ENCODE assay signal across 21 cellular contexts in the genomic region with DNA sequence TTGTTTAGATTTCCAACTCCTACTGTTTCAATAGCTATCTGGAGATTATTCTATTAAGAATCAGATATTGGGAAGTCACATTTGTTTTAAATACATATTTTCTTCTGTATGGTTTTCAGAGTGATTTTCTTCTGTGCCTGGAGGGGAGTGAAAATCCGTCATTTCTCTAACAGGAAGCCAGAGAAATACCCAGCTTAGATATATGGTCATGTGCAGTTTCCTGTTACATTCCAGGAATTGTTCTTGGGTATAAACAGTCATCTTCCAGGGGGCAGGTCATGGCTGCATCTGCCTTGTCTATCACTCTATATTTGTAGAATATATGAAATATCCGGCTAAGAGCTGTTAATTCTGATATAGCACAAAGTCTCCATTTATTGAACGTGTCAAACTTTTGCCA.
DNase-seq lines count a peak whose midpoint lies in the region; ATAC-seq and TF ChIP-seq lines count a peak whose summit lies in the region.
"Had no signal": no experiment of that assay in that cellular context is flagged by ENCODE, and none has a peak within 500 bp of the region (broad histone marks: within the 10 kb centered on the region; RNA-seq: fewer than 3 reads in every experiment).

No MANE protein-coding gene starts in this region.

- peak overlapping the region; percentile 41 for H3K9ac ChIP-seq in DND-41 (ENCODE audit: low read depth, low read length)
- H3K9ac ChIP-seq: BLaER1 treated with 17β-estradiol and CSF1 and Interleukin-3, amounts not matched to agents 10 nM and 100 nM had no signal

- ATAC-seq in DND-41 (ENCODE audit: insufficient read depth, low read depth) (peak; percentile 95), natural killer cell (no peak), HG02970 (IDR thresholded peaks at IDR 0.05; ENCODE audit: low FRiP score, unreplicated experiment) (no peak)
- ATAC-seq: activated T-cell treated with anti-CD3 and anti-CD28 coated beads, Interleukin-2, amount 50 U/mL, for 72 hours; stimulated activated memory B cell treated with anti-CD40 and anti-IgM and Interleukin-4, amounts not matched to agents 10 μg/mL and 1 μg/mL and 100 μg/mL, for 72 hours had no signal

- H3K4me3 ChIP-seq in DND-41 (ENCODE audit: low read depth in 1 of 2, low read length in 2 of 2) = peak overlapping the region in 1 of 2 experiments; percentile 19; a peak in 1 of 4 replicates
- peak overlapping the region; percentile 28 for H3K4me3 ChIP-seq in SJCRH30
- H3K4me3 ChIP-seq in H7 (ENCODE audit: insufficient read depth, low read depth, low read length) = no peak overlapping the region
- H3K4me3 ChIP-seq: BLaER1 treated with 17β-estradiol and CSF1 and Interleukin-3, amounts not matched to agents 10 nM and 100 nM; dorsolateral prefrontal cortex; suprapubic skin had no signal

- peak; percentile 62 for DNase-seq in DND-41
- DNase-seq in SJCRH30 = peak; percentile 62 to 81
- peak; percentile 83 for DNase-seq in dermis blood vessel endothelial cell
- no peak for DNase-seq in mesothelial cell of epicardium (ENCODE audit: low spot score in 2 of 2, unreplicated experiment in 2 of 2)
- no peak for DNase-seq in natural killer cell
- no peak for DNase-seq in NCI-H748 treated with DMSO at 0.1 percent for 48 hours (lab: John Stamatoyannopoulos, UW)
- no peak for DNase-seq in H7
- DNase-seq: activated CD4-positive, alpha-beta T cell treated with anti-CD3 and anti-CD28 coated beads for 4 hours; activated naive CD4-positive, alpha-beta T cell treated with anti-CD3 and anti-CD28 coated beads, Interleukin-2, amount 10 ng/mL, durations not matched to agents 7 days and 5 days; activated T-cell treated with anti-CD3 and anti-CD28 coated beads, Interleukin-2, amount 50 U/mL, for 72 hours; Calu3; dorsolateral prefrontal cortex; mammary epithelial cell; NCI-H1417; NCI-H2171; NCI-H526; stimulated activated CD4-positive, alpha-beta T cell treated with anti-CD3 and anti-CD28 coated beads, Interleukin-2, amount 100 ng/mL, for 24 hours had no signal

- no peaks in the 10 kb centered on the region for H4K20me1 ChIP-seq in DND-41 (ENCODE audit: insufficient read depth, low read length)
- H4K20me1 ChIP-seq: BLaER1 treated with 17β-estradiol and CSF1 and Interleukin-3, amounts not matched to agents 10 nM and 100 nM had no signal

- peaks cover 39% of the 10 kb centered on the region for H3K4me1 ChIP-seq in DND-41 (ENCODE audit: insufficient read depth, low read length)
- peaks cover 25% of the 10 kb centered on the region for H3K4me1 ChIP-seq in SJCRH30
- H3K4me1 ChIP-seq: BLaER1 treated with 17β-estradiol and CSF1 and Interleukin-3, amounts not matched to agents 10 nM and 100 nM; suprapubic skin had no signal

- H3K27me3 Mint-ChIP-seq in mesothelial cell of epicardium (ENCODE audit: low read depth) (no peaks in the 10 kb centered on the region), natural killer cell (ENCODE audit: low read depth in 2 of 2) (no peaks in the 10 kb centered on the region)
- H3K27me3 Mint-ChIP-seq: stimulated activated memory B cell treated with anti-CD40 and anti-IgM and Interleukin-4, amounts not matched to agents 10 μg/mL and 1 μg/mL and 100 μg/mL, for 72 hours had no signal

- H3K79me2 ChIP-seq in DND-41 (ENCODE audit: insufficient read depth, low read length) = no peaks in the 10 kb centered on the region

- no peaks in the 10 kb centered on the region for H3K36me3 ChIP-seq in DND-41 (ENCODE audit: insufficient read depth, low read length)
- no peaks in the 10 kb centered on the region for H3K36me3 ChIP-seq in SJCRH30
- H3K36me3 ChIP-seq in H7 (replicated peaks; ENCODE audit: control insufficient read depth, insufficient read depth, low read length) = no peaks in the 10 kb centered on the region
- H3K36me3 ChIP-seq: BLaER1 treated with 17β-estradiol and CSF1 and Interleukin-3, amounts not matched to agents 10 nM and 100 nM; suprapubic skin had no signal

- TF ChIP-seq CTCF in DND-41 (IDR thresholded peaks at IDR 0.05; ENCODE audit: borderline replicate concordance, extremely low read depth, low read length, poor library complexity, severe bottlenecking) (no peak), mesothelial cell of epicardium (IDR thresholded peaks at IDR 0.05; ENCODE audit: unreplicated experiment) (no peak), natural killer cell (IDR thresholded peaks at IDR 0.05) (no peak)

- H3K9me3 ChIP-seq in DND-41 (ENCODE audit: insufficient read depth, low read length, severe bottlenecking) (peaks cover under 1% of the 10 kb centered on the region), SJCRH30 (replicated peaks) (no peaks in the 10 kb centered on the region)
- H3K9me3 ChIP-seq: suprapubic skin had no signal

- H3K4me1 Mint-ChIP-seq in mesothelial cell of epicardium (peaks cover 8% of the 10 kb centered on the region), natural killer cell (no peaks in the 10 kb centered on the region)
- H3K4me1 Mint-ChIP-seq: stimulated activated memory B cell treated with anti-CD40 and anti-IgM and Interleukin-4, amounts not matched to agents 10 μg/mL and 1 μg/mL and 100 μg/mL, for 72 hours had no signal

- H3K27ac Mint-ChIP-seq in mesothelial cell of epicardium (peak overlapping the region; percentile 80), natural killer cell (no peak overlapping the region)
- H3K27ac Mint-ChIP-seq: activated naive CD4-positive, alpha-beta T cell treated with anti-CD3 and anti-CD28 coated beads, Interleukin-2, amount 10 ng/mL, durations not matched to agents 7 days and 5 days; activated T-cell treated with anti-CD3 and anti-CD28 coated beads, Interleukin-2, amount 50 U/mL, for 72 hours; stimulated activated memory B cell treated with anti-CD40 and anti-IgM and Interleukin-4, amounts not matched to agents 10 μg/mL and 1 μg/mL and 100 μg/mL, for 72 hours had no signal

- H3K36me3 Mint-ChIP-seq in mesothelial cell of epicardium (peaks cover 2% of the 10 kb centered on the region), natural killer cell (no peaks in the 10 kb centered on the region)
- H3K36me3 Mint-ChIP-seq: activated naive CD4-positive, alpha-beta T cell treated with anti-CD3 and anti-CD28 coated beads, Interleukin-2, amount 10 ng/mL, durations not matched to agents 7 days and 5 days; stimulated activated memory B cell treated with anti-CD40 and anti-IgM and Interleukin-4, amounts not matched to agents 10 μg/mL and 1 μg/mL and 100 μg/mL, for 72 hours had no signal

- H3K4me2 ChIP-seq in DND-41 (ENCODE audit: insufficient read depth, low read length) = peak overlapping the region; percentile 55

- H2AFZ ChIP-seq in DND-41 (ENCODE audit: low read depth, low read length) = peak overlapping the region; percentile 63

- H3K9me3 Mint-ChIP-seq in mesothelial cell of epicardium = peaks cover 16% of the 10 kb centered on the region
- H3K9me3 Mint-ChIP-seq in natural killer cell = no peaks in the 10 kb centered on the region
- H3K9me3 Mint-ChIP-seq: activated naive CD4-positive, alpha-beta T cell treated with anti-CD3 and anti-CD28 coated beads, Interleukin-2, amount 10 ng/mL, durations not matched to agents 7 days and 5 days had no signal

- intact Hi-C loops in natural killer cell (cut with micrococcal nuclease) = no loop called here

- H3K27me3 ChIP-seq in DND-41 (ENCODE audit: insufficient read depth, low read length, poor library complexity) (no peaks in the 10 kb centered on the region), SJCRH30 (no peaks in the 10 kb centered on the region), H7 (ENCODE audit: control insufficient read depth, insufficient read depth, low read length) (no peaks in the 10 kb centered on the region)
- H3K27me3 ChIP-seq: BLaER1 treated with 17β-estradiol and CSF1 and Interleukin-3, amounts not matched to agents 10 nM and 100 nM; suprapubic skin had no signal

- peak overlapping the region; percentile 92 for H3K27ac ChIP-seq in DND-41 (ENCODE audit: low read length)
- H3K27ac ChIP-seq in SJCRH30 = peak overlapping the region; percentile 85
- H3K27ac ChIP-seq: BLaER1 treated with 17β-estradiol and CSF1 and Interleukin-3, amounts not matched to agents 10 nM and 100 nM; dorsolateral prefrontal cortex; suprapubic skin had no signal

- H3K4me3 Mint-ChIP-seq in mesothelial cell of epicardium (no peak overlapping the region), natural killer cell (no peak overlapping the region)
- H3K4me3 Mint-ChIP-seq: activated naive CD4-positive, alpha-beta T cell treated with anti-CD3 and anti-CD28 coated beads, Interleukin-2, amount 10 ng/mL, durations not matched to agents 7 days and 5 days; activated T-cell treated with anti-CD3 and anti-CD28 coated beads, Interleukin-2, amount 50 U/mL, for 72 hours; stimulated activated memory B cell treated with anti-CD40 and anti-IgM and Interleukin-4, amounts not matched to agents 10 μg/mL and 1 μg/mL and 100 μg/mL, for 72 hours had no signal

Comparison
In these comparisons a context has a peak if more than half of its experiments do, and no peak if none do; other contexts are left out.
1. DNase-seq: peak in DND-41 (single experiment), SJCRH30 (2 of 2) and dermis blood vessel endothelial cell (single experiment); none in mesothelial cell of epicardium (0 of 2), natural killer cell (single experiment), NCI-H748 treated with DMSO at 0.1 percent for 48 hours (single experiment) and H7 (single experiment).